ENCODE assay signal across 8 cellular contexts in genomic region chr22:32801436-32802290, GRCh38. TPM values are rescaled to one million over a fixed set of nuclear protein-coding genes. Genes with fewer than 3 reads are reported as not detected.
A peak's percentile ranks its signal among the peaks of the same experiment; 100 is the strongest.
DNase-seq lines count a peak whose midpoint lies in the region; ATAC-seq and TF ChIP-seq lines count a peak whose summit lies in the region.

TIMP3 (plus strand) TSS chr22:32801705; CDS start chr22:32802002, 297 bp downstream.

- no peaks in the 10 kb centered on the region for H3K9me3 ChIP-seq in HAP-1
- no peaks in the 10 kb centered on the region for H3K9me3 ChIP-seq in upper lobe of left lung

- 1% methylated on average over 16 to 31 of the region's 88 CpGs for WGBS in upper lobe of left lung, 2 donors

- peak in 1 of 4 donors; percentile 38 for TF ChIP-seq EP300 in upper lobe of left lung (IDR thresholded peaks at IDR 0.05)

- H3K36me3 ChIP-seq in HAP-1 (replicated peaks): no peaks in the 10 kb centered on the region
- peaks cover 0 to 24% (median 0%) of the 10 kb centered on the region in 4 donors for H3K36me3 ChIP-seq in upper lobe of left lung

- DNase-seq in HAP-1 (ENCODE audit: low spot score in 2 of 2) (peak; percentile 60 to 83), T1000 (lab: John Stamatoyannopoulos, UW) (peak; percentile 42), fibroblast of mammary gland (ENCODE audit: low read depth) (peak; percentile 65), mucosa of gallbladder (ENCODE audit: low spot score) (peak; percentile 81), upper lobe of left lung (peak; percentile 74 to 96), NCI-H2081 treated with DMSO at 0.1 percent for 48 hours (lab: John Stamatoyannopoulos, UW) (no peak)
- no peak for DNase-seq in effector CD8-positive, alpha-beta T cell (lab: John Stamatoyannopoulos, UW)

- peak within 1 kb of the TSS; percentile 88 to 92 (median 90) for H3K27ac ChIP-seq in upper lobe of left lung

- TF ChIP-seq CTCF in fibroblast of mammary gland (conservative IDR thresholded peaks at IDR 0.05; ENCODE audit: control insufficient read depth, insufficient read depth, low read depth, low read length): no peak
- peak in 1 of 6 experiments; percentile 41 for TF ChIP-seq CTCF in upper lobe of left lung (IDR thresholded peaks at IDR 0.05)

- TF ChIP-seq POLR2A in upper lobe of left lung (IDR thresholded peaks at IDR 0.05): peak; percentile 77 to 99 (median 94)

- H3K27me3 ChIP-seq in HAP-1 (ENCODE audit: low read depth): no peaks in the 10 kb centered on the region
- peaks cover 0 to 17% (median 4%) of the 10 kb centered on the region in 4 donors for H3K27me3 ChIP-seq in upper lobe of left lung

- H3K4me3 ChIP-seq in HAP-1 (peak within 1 kb of the TSS; percentile 38), fibroblast of mammary gland (ENCODE audit: control insufficient read depth, low read depth, low read length) (peak within 1 kb of the TSS; percentile 81), upper lobe of left lung (peak within 1 kb of the TSS; percentile 49 to 95 (median 85))

- ATAC-seq in upper lobe of left lung (ENCODE audit: low FRiP score in 2 of 2): peak; percentile 87 to 89
- ATAC-seq in activated CD4-positive, CD25-positive, alpha-beta regulatory T cell treated with anti-CD3 and anti-CD28 coated beads, Interleukin-2, amount 50 U/mL, for 24 hours: no peak

- in situ Hi-C loops in HAP-1 (cut with MboI; ENCODE audit: low sequenced_read_pairs): no loop called here

- H3K4me1 ChIP-seq in HAP-1: peaks cover 3% of the 10 kb centered on the region; the same call in 1 of the 2 replicates
- H3K4me1 ChIP-seq in upper lobe of left lung: peaks cover 4 to 24% (median 14%) of the 10 kb centered on the region in 4 donors

RNA-seq across cellular contexts. Expression of gene TIMP3, which starts in this region (rescaled TPM):
- total RNA-seq in mucosa of gallbladder (180 TPM), upper lobe of left lung (100 to 1,000 TPM; 196 to 659 (median 531) TPM)

Comparison
In these comparisons a context has a peak if more than half of its experiments do, and no peak if none do; other contexts are left out.
1. DNase-seq: peak in HAP-1 (2 of 2), T1000 (single experiment), fibroblast of mammary gland (single experiment), mucosa of gallbladder (single experiment) and upper lobe of left lung (2 of 2); none in NCI-H2081 treated with DMSO at 0.1 percent for 48 hours (single experiment) and effector CD8-positive, alpha-beta T cell (single experiment).
2. ATAC-seq: peak in upper lobe of left lung (2 of 2); none in activated CD4-positive, CD25-positive, alpha-beta regulatory T cell treated with anti-CD3 and anti-CD28 coated beads, Interleukin-2, amount 50 U/mL, for 24 hours (0 of 2).
3. Peak in every context shown above with its lines, with median percentiles within 50 percentile points of each other: H3K4me3 ChIP-seq.